11 cellular contexts compared by ENCODE assay signal in genomic region chrX:25013593-25014365, GRCh38. TPM values are rescaled to one million over a fixed set of nuclear protein-coding genes. Genes with fewer than 3 reads are reported as not detected.
DNase-seq lines count a peak whose midpoint lies in the region; ATAC-seq and TF ChIP-seq lines count a peak whose summit lies in the region.
"Had no signal": no experiment of that assay in that cellular context is flagged by ENCODE, and none has a peak within 500 bp of the region (broad histone marks: within the 10 kb centered on the region; RNA-seq: fewer than 3 reads in every experiment).

No MANE protein-coding gene starts in this region.

- no peak for TF ChIP-seq CTCF in mucosa of descending colon (IDR thresholded peaks at IDR 0.05)

- H3K9ac ChIP-seq in SK-N-MC (ENCODE audit: insufficient read length) = no peak overlapping the region

- H3K4me3 ChIP-seq in SK-N-MC (peak overlapping the region; percentile 70), mucosa of descending colon (no peak overlapping the region)

- peak; percentile 45 for ATAC-seq in GM21390 (IDR thresholded peaks at IDR 0.05; ENCODE audit: unreplicated experiment)
- ATAC-seq in mucosa of descending colon = peak; percentile 35

- H3K9me3 ChIP-seq in SK-N-MC (ENCODE audit: low read depth, low read length) (no peaks in the 10 kb centered on the region), mucosa of descending colon (no peaks in the 10 kb centered on the region)

- intact Hi-C loops in mucosa of descending colon (cut with DNase I, micrococcal nuclease) = no loop called here
- intact Hi-C loops in posterior vena cava (cut with DNase I) = loop anchor here in 1 of 2 donors (1.0 kb wide), 1 partner anchor 18 kb away; no protein-coding TSS in a partner anchor

- H3K36me3 ChIP-seq in SK-N-MC (ENCODE audit: insufficient read depth, low read length) (no peaks in the 10 kb centered on the region), mucosa of descending colon (ENCODE audit: low read depth) (no peaks in the 10 kb centered on the region)

- no peak overlapping the region for H3K27ac ChIP-seq in SK-N-MC
- H3K27ac ChIP-seq: skin epidermis had no signal

- DNase-seq in COR-L47 (lab: John Stamatoyannopoulos, UW) = peak; percentile 22
- no peak for DNase-seq in SK-N-MC (ENCODE audit: low read depth, low spot score)
- DNase-seq in mucosa of descending colon = no peak
- DNase-seq in NCI-H510A (lab: John Stamatoyannopoulos, UW) = no peak
- no peak for DNase-seq in cortex of kidney (lab: John Stamatoyannopoulos, UW)
- no peak for DNase-seq in posterior vena cava (ENCODE audit: low spot score)
- DNase-seq: activated CD4-positive, alpha-beta T cell treated with anti-CD3 and anti-CD28 coated beads, Interleukin-2, amount 50 U/mL, for 48 hours; NCI-H446 had no signal

- no peaks in the 10 kb centered on the region for H3K4me1 ChIP-seq in mucosa of descending colon (ENCODE audit: low read depth)

RNA-seq across cellular contexts. Expression of gene ARX, which starts 2.0 kb away (rescaled TPM):
- total RNA-seq in mucosa of descending colon (1 to 10 TPM in 1 of 3 donors, under 1 TPM in 2; 0.13 to 1.0 (median 0.63) TPM), posterior vena cava (not detected)
- total RNA-seq: kidney epithelial cell had no signal
